ENCODE assay signal across 1 cellular context in the genomic region with DNA sequence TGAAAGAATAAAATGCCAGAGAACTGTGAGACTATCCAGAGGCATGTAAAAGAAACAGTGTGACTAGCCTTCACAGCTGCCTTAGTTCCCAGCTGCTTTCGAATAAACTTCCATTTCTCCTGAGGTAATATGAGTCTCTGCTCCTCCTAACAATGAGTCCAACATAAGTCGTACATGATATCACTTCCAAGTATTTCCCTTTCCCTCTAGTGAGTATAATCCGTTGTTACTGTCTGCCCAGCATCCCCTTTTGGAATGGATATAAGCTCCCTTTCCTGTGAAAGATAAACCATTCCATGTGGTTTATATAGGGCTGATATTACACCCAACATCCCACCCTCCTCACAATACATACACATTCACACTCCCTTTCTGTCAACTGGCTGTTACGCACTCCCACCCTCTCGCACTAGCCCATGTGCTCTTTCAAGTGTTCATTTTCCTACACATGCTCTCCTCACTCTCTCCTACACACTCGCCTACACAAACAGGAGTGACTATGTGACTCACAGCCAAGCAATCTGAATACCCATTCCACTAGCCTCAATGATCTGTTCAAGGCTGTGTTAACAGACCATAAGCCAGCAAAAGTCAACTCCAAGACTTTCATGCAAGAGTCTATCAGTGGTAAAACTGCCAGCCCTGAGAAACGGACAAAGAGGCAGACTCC.
TF ChIP-seq lines count a peak whose summit lies in the region.

No MANE protein-coding gene starts in this region.

TF ChIP-seq in IMR-90, 13 proteins besides CTCF, POLR2A, EP300 and RAD21 (continued from another document):
- TF ChIP-seq FOS (IDR thresholded peaks at IDR 0.05; ENCODE audit: low read depth, low read length) (peak; percentile 59; the same call in 1 of the 2 replicates), MAZ (IDR thresholded peaks at IDR 0.05; ENCODE audit: borderline replicate concordance, low read depth, low read length) (peak; percentile 24; the same call in 1 of the 2 replicates), BHLHE40 (IDR thresholded peaks at IDR 0.05; ENCODE audit: low read depth, low read length) (peak; percentile 70), SMC3 (IDR thresholded peaks at IDR 0.05; ENCODE audit: low read depth, low read length) (no peak), CEBPB (IDR thresholded peaks at IDR 0.05; ENCODE audit: low read depth, low read length) (0 out of 2 replicates have a peak, but pooled peaks have one; percentile 12), MXI1 (IDR thresholded peaks at IDR 0.05; ENCODE audit: borderline replicate concordance, low read depth, low read length) (peak; percentile 97), MAFK (IDR thresholded peaks at IDR 0.05; ENCODE audit: low read depth, low read length) (no peak)
